Comparison of ENCODE assay signal across 35 cellular contexts in genomic region chr13:76379341-76380105, GRCh38.
"Had no signal": no experiment of that assay in that cellular context is flagged by ENCODE, and none has a peak within 500 bp of the region (broad histone marks: within the 10 kb centered on the region; RNA-seq: fewer than 3 reads in every experiment).

No MANE protein-coding gene starts in this region.

- H3K27me3 ChIP-seq: brain microvascular endothelial cell, esophagus muscularis mucosa, gastroesophageal sphincter, pancreas, uterus had no signal

- H3K27me3 Mint-ChIP-seq: activated naive CD4-positive, alpha-beta T cell treated with anti-CD3 and anti-CD28 coated beads, Interleukin-2, amount 10 ng/mL, durations not matched to agents 7 days and 5 days; activated naive CD8-positive, alpha-beta T cell treated with anti-CD3 and anti-CD28 coated beads, Interleukin-2, amount 10 ng/mL, durations not matched to agents 7 days and 5 days; activated T-cell treated with anti-CD3 and anti-CD28 coated beads, Interleukin-2, amount 50 U/mL, for 24 hours; stimulated activated memory B cell treated with anti-CD40 and anti-IgM and Interleukin-4, amounts not matched to agents 10 μg/mL and 1 μg/mL and 100 μg/mL, for 72 hours; stimulated activated naive CD8-positive, alpha-beta T cell treated with anti-CD3 and anti-CD28 coated beads, Interleukin-15, amount 100 ng/mL, for 72 hours had no signal

- H3K4me1 Mint-ChIP-seq: activated naive CD4-positive, alpha-beta T cell treated with anti-CD3 and anti-CD28 coated beads, Interleukin-2, amount 10 ng/mL, durations not matched to agents 7 days and 5 days; activated naive CD8-positive, alpha-beta T cell treated with anti-CD3 and anti-CD28 coated beads, Interleukin-2, amount 10 ng/mL, durations not matched to agents 7 days and 5 days; stimulated activated memory B cell treated with anti-CD40 and anti-IgM and Interleukin-4, amounts not matched to agents 10 μg/mL and 1 μg/mL and 100 μg/mL, for 72 hours; stimulated activated naive CD8-positive, alpha-beta T cell treated with anti-CD3 and anti-CD28 coated beads, Interleukin-15, amount 100 ng/mL, for 72 hours had no signal

- H3K4me3 Mint-ChIP-seq: activated naive CD4-positive, alpha-beta T cell treated with anti-CD3 and anti-CD28 coated beads, Interleukin-2, amount 10 ng/mL, durations not matched to agents 7 days and 5 days; activated naive CD8-positive, alpha-beta T cell treated with anti-CD3 and anti-CD28 coated beads, Interleukin-2, amount 10 ng/mL, durations not matched to agents 7 days and 5 days; activated T-cell treated with anti-CD3 and anti-CD28 coated beads, Interleukin-2, amount 50 U/mL, for 24 hours; endodermal cell; naive thymus-derived CD8-positive, alpha-beta T cell; neural crest cell; stimulated activated memory B cell treated with anti-CD40 and anti-IgM and Interleukin-4, amounts not matched to agents 10 μg/mL and 1 μg/mL and 100 μg/mL, for 72 hours; stimulated activated naive CD8-positive, alpha-beta T cell treated with anti-CD3 and anti-CD28 coated beads, Interleukin-15, amount 100 ng/mL, for 72 hours; type B pancreatic cell had no signal

- H3K27ac ChIP-seq: brain microvascular endothelial cell, esophagus muscularis mucosa, gastroesophageal sphincter, pancreas, prostate gland, uterus, WERI-Rb-1 had no signal

- H3K9me3 Mint-ChIP-seq: activated naive CD4-positive, alpha-beta T cell treated with anti-CD3 and anti-CD28 coated beads, Interleukin-2, amount 10 ng/mL, durations not matched to agents 7 days and 5 days; activated naive CD8-positive, alpha-beta T cell treated with anti-CD3 and anti-CD28 coated beads, Interleukin-2, amount 10 ng/mL, durations not matched to agents 7 days and 5 days; activated T-cell treated with anti-CD3 and anti-CD28 coated beads, Interleukin-2, amount 50 U/mL, for 24 hours; endodermal cell; naive thymus-derived CD8-positive, alpha-beta T cell; stimulated activated memory B cell treated with anti-CD40 and anti-IgM and Interleukin-4, amounts not matched to agents 10 μg/mL and 1 μg/mL and 100 μg/mL, for 72 hours; stimulated activated naive CD8-positive, alpha-beta T cell treated with anti-CD3 and anti-CD28 coated beads, Interleukin-15, amount 100 ng/mL, for 72 hours had no signal

- ATAC-seq: activated CD4-positive, CD25-positive, alpha-beta regulatory T cell treated with anti-CD3 and anti-CD28 coated beads, Interleukin-2, amount 50 U/mL, for 24 hours; gastroesophageal sphincter; left colon; naive thymus-derived CD8-positive, alpha-beta T cell; pancreas; sciatic nerve; stimulated activated memory B cell treated with anti-CD40 and anti-IgM and Interleukin-4, amounts not matched to agents 10 μg/mL and 1 μg/mL and 100 μg/mL, for 72 hours; stimulated activated naive CD8-positive, alpha-beta T cell treated with anti-CD3 and anti-CD28 coated beads, Interleukin-15, amount 100 ng/mL, for 72 hours had no signal

- H3K4me1 ChIP-seq: pancreas, prostate gland, uterus had no signal

- DNase-seq: activated CD4-positive, alpha-beta T cell treated with anti-CD3 and anti-CD28 coated beads for 48 hours; activated CD4-positive, alpha-beta T cell treated with anti-CD3 and anti-CD28 coated beads, Interleukin-2, amount 50 U/mL, for 48 hours; activated CD8-positive, alpha-beta memory T cell treated with anti-CD3 and anti-CD28 coated beads, Interleukin-2, amount 50 U/mL, for 48 hours; activated gamma-delta T cell; activated naive CD4-positive, alpha-beta T cell treated with anti-CD3 and anti-CD28 coated beads, Interleukin-2, amount 10 ng/mL, durations not matched to agents 7 days and 5 days; activated naive CD8-positive, alpha-beta T cell treated with anti-CD3 and anti-CD28 coated beads, Interleukin-2, amount 10 ng/mL, durations not matched to agents 7 days and 5 days; activated T-cell treated with anti-CD3 and anti-CD28 coated beads, Interleukin-2, amount 50 U/mL, for 24 hours; amniotic stem cell; brain microvascular endothelial cell; central memory CD4-positive, alpha-beta T cell; endodermal cell; kidney; left colon; midbrain; naive thymus-derived CD8-positive, alpha-beta T cell; nucleus accumbens; pancreas; retina; small intestine; stimulated activated CD4-positive, alpha-beta T cell treated with anti-CD3 and anti-CD28 coated beads, Interleukin-1b, Interleukin-23, amount 100 ng/mL, for 48 hours; stimulated activated CD4-positive, alpha-beta T cell treated with anti-CD3 and anti-CD28 coated beads, Interleukin-4, amount 100 ng/mL, for 4 hours; stimulated activated CD8-positive, alpha-beta memory T cell treated with anti-CD3 and anti-CD28 coated beads, Interleukin-4, amount 100 ng/mL, for 48 hours; stimulated activated naive CD8-positive, alpha-beta T cell treated with anti-CD3 and anti-CD28 coated beads, Interleukin-15, amount 100 ng/mL, for 72 hours; substantia nigra; T-helper 9 cell; uterus; WERI-Rb-1 had no signal

- H3K36me3 Mint-ChIP-seq: activated naive CD4-positive, alpha-beta T cell treated with anti-CD3 and anti-CD28 coated beads, Interleukin-2, amount 10 ng/mL, durations not matched to agents 7 days and 5 days; activated naive CD8-positive, alpha-beta T cell treated with anti-CD3 and anti-CD28 coated beads, Interleukin-2, amount 10 ng/mL, durations not matched to agents 7 days and 5 days; naive thymus-derived CD8-positive, alpha-beta T cell; stimulated activated memory B cell treated with anti-CD40 and anti-IgM and Interleukin-4, amounts not matched to agents 10 μg/mL and 1 μg/mL and 100 μg/mL, for 72 hours had no signal

- H3K27ac Mint-ChIP-seq: activated naive CD4-positive, alpha-beta T cell treated with anti-CD3 and anti-CD28 coated beads, Interleukin-2, amount 10 ng/mL, durations not matched to agents 7 days and 5 days; activated naive CD8-positive, alpha-beta T cell treated with anti-CD3 and anti-CD28 coated beads, Interleukin-2, amount 10 ng/mL, durations not matched to agents 7 days and 5 days; activated T-cell treated with anti-CD3 and anti-CD28 coated beads, Interleukin-2, amount 50 U/mL, for 24 hours; endodermal cell; naive thymus-derived CD8-positive, alpha-beta T cell; stimulated activated memory B cell treated with anti-CD40 and anti-IgM and Interleukin-4, amounts not matched to agents 10 μg/mL and 1 μg/mL and 100 μg/mL, for 72 hours; stimulated activated naive CD8-positive, alpha-beta T cell treated with anti-CD3 and anti-CD28 coated beads, Interleukin-15, amount 100 ng/mL, for 72 hours; type B pancreatic cell had no signal
